In genomic region chr15:68623301-68623892, GRCh38 we compare ENCODE assay signal across 18 cellular contexts. TPM values are rescaled to one million over a fixed set of nuclear protein-coding genes. Genes with fewer than 3 reads are reported as not detected.
A peak's percentile ranks its signal among the peaks of the same experiment; 100 is the strongest.
DNase-seq lines count a peak whose midpoint lies in the region; ATAC-seq, FAIRE-seq and TF ChIP-seq lines count a peak whose summit lies in the region.
"Had no signal": no experiment of that assay in that cellular context is flagged by ENCODE, and none has a peak within 500 bp of the region (broad histone marks: within the 10 kb centered on the region; RNA-seq: fewer than 3 reads in every experiment).

No MANE protein-coding gene starts in this region.

- no peaks in the 10 kb centered on the region for H3K4me1 ChIP-seq in GM12878 (ENCODE audit: control insufficient read depth, insufficient read depth, low read length)
- H3K4me1 ChIP-seq in left ventricle myocardium inferior: peaks cover 53% of the 10 kb centered on the region
- H3K4me1 ChIP-seq in Peyer's patch: no peaks in the 10 kb centered on the region
- H3K4me1 ChIP-seq: SJCRH30 had no signal

- TF ChIP-seq POLR2A in GM12878 (IDR thresholded peaks at IDR 0.05; ENCODE audit: low read depth, low read length) (no peak), Peyer's patch (IDR thresholded peaks at IDR 0.05) (no peak)

- WGBS in GM12878 (ENCODE audit: insufficient coverage, insufficient replicate concordance, low lambda C conversion rate, missing lambda C conversion rate): 21% methylated on average over 13 of the region's 13 CpGs

- DNase-seq in HEK293T (ENCODE audit: extremely low spot score) (no peak), GM12878 (ENCODE audit: low read depth, low spot score) (no peak), left ventricle myocardium inferior (peak; percentile 49), sciatic nerve (ENCODE audit: low spot score) (no peak), Peyer's patch (no peak), iPS-NIHi7 (ENCODE audit: extremely low spot score) (no peak)
- no peak for DNase-seq in activated CD4-positive, alpha-beta memory T cell treated with anti-CD3 and anti-CD28 coated beads, Interleukin-2, amount 10 ng/mL, durations not matched to agents 7 days and 5 days
- DNase-seq: amniotic stem cell; dermis blood vessel endothelial cell; DMS53; HFFc6; NCI-H1436; SJCRH30; stimulated activated CD4-positive, alpha-beta T cell treated with anti-CD3 and anti-CD28 coated beads, Interleukin-15, amount 100 ng/mL, for 24 hours; T-helper 9 cell; testis had no signal

- H3K36me3 ChIP-seq in GM12878 (ENCODE audit: control insufficient read depth in 2 of 2, insufficient read depth in 2 of 2, low read length in 1 of 2) (no peaks in the 10 kb centered on the region), left ventricle myocardium inferior (no peaks in the 10 kb centered on the region), Peyer's patch (no peaks in the 10 kb centered on the region)
- H3K36me3 ChIP-seq: ovary, SJCRH30 had no signal

- no peak overlapping the region for H3K27ac ChIP-seq in GM12878 (ENCODE audit: control insufficient read depth, insufficient read depth)
- H3K27ac ChIP-seq in left ventricle myocardium inferior (replicated peaks): peak overlapping the region; percentile 88
- no peak overlapping the region for H3K27ac ChIP-seq in Peyer's patch
- H3K27ac ChIP-seq: ovary, SJCRH30, testis had no signal

- H3K36me3 Mint-ChIP-seq in activated CD4-positive, alpha-beta memory T cell treated with anti-CD3 and anti-CD28 coated beads, Interleukin-2, amount 10 ng/mL, durations not matched to agents 7 days and 5 days (ENCODE audit: low read depth): no peaks in the 10 kb centered on the region

- no peak overlapping the region for H3K4me3 Mint-ChIP-seq in activated CD4-positive, alpha-beta memory T cell treated with anti-CD3 and anti-CD28 coated beads, Interleukin-2, amount 10 ng/mL, durations not matched to agents 7 days and 5 days
- H3K4me3 Mint-ChIP-seq: HFFc6 had no signal

- no TSS peak for BruUV-seq in GM12878 (replicated peaks; lab: Mats Ljungman, UMichigan)

- H3K27me3 ChIP-seq in GM12878 (replicated peaks in 1 of 2; ENCODE audit: control insufficient read depth in 2 of 2, insufficient read depth in 2 of 2, low read length in 1 of 2) (peaks cover 0 to 3% of the 10 kb centered on the region in 2 experiments), left ventricle myocardium inferior (ENCODE audit: low read depth) (no peaks in the 10 kb centered on the region), Peyer's patch (no peaks in the 10 kb centered on the region)
- H3K27me3 ChIP-seq: ovary, testis had no signal

- H2AFZ ChIP-seq in GM12878 (ENCODE audit: control insufficient read depth, low read depth, low read length): no peak overlapping the region

- SMC1A ChIA-PET in GM12878 (lab: Charles Lee; ENCODE audit: uncharacterized antibody, unreplicated experiment): no interaction called here

- intact Hi-C loops in GM12878 (cut with micrococcal nuclease; ENCODE audit: unreplicated experiment) (no loop called here), left ventricle myocardium inferior (cut with micrococcal nuclease) (no loop called here), sciatic nerve (cut with DNase I) (no loop called here)

- TF ChIP-seq EP300 in GM12878 (IDR thresholded peaks at IDR 0.05; ENCODE audit: borderline replicate concordance in 1 of 2, control insufficient read depth in 1 of 2, low read depth in 2 of 2, low read length in 2 of 2): no peak

- H3K79me2 ChIP-seq in GM12878 (ENCODE audit: control insufficient read depth, insufficient read depth, low read length): no peaks in the 10 kb centered on the region

- no peaks in the 10 kb centered on the region for H3K9me3 Mint-ChIP-seq in activated CD4-positive, alpha-beta memory T cell treated with anti-CD3 and anti-CD28 coated beads, Interleukin-2, amount 10 ng/mL, durations not matched to agents 7 days and 5 days
- H3K9me3 Mint-ChIP-seq: HFFc6 had no signal

- POLR2A ChIA-PET in HEK293T (lab: Yijun Ruan, JAX) (no interaction called here), GM12878 (lab: Charles Lee) (no interaction called here)
- POLR2A ChIA-PET in activated CD4-positive, alpha-beta memory T cell treated with anti-CD3 and anti-CD28 coated beads, Interleukin-2, amount 10 ng/mL, durations not matched to agents 7 days and 5 days (lab: Charles Lee): no interaction called here

- ATAC-seq in GM12878 (peak; percentile 66), sciatic nerve (peak; percentile 58), HG03025 (IDR thresholded peaks at IDR 0.05; ENCODE audit: low FRiP score, unreplicated experiment) (no peak)

- in situ Hi-C loops in GM12878 (cut with MboI): no loop called here

- H4K20me1 ChIP-seq in GM12878 (ENCODE audit: control insufficient read depth, insufficient read depth): no peaks in the 10 kb centered on the region

- H3K4me3 ChIP-seq in GM12878 (no peak overlapping the region), left ventricle myocardium inferior (no peak overlapping the region), Peyer's patch (no peak overlapping the region)
- H3K4me3 ChIP-seq: ovary, SJCRH30, testis had no signal

- TF ChIP-seq RAD21 in GM12878 (IDR thresholded peaks at IDR 0.05; ENCODE audit: insufficient read depth, low read depth, low read length): no peak

- H3K27me3 Mint-ChIP-seq in activated CD4-positive, alpha-beta memory T cell treated with anti-CD3 and anti-CD28 coated beads, Interleukin-2, amount 10 ng/mL, durations not matched to agents 7 days and 5 days: peaks cover 9% of the 10 kb centered on the region

- H3K9me3 ChIP-seq in GM12878 (replicated peaks; ENCODE audit: control insufficient read depth, insufficient read depth, low read length) (no peaks in the 10 kb centered on the region), left ventricle myocardium inferior (replicated peaks) (no peaks in the 10 kb centered on the region), Peyer's patch (no peaks in the 10 kb centered on the region)
- H3K9me3 ChIP-seq: ovary, SJCRH30, testis had no signal

- H3K9ac ChIP-seq in GM12878 (ENCODE audit: control insufficient read depth, insufficient read depth, low read length): no peak overlapping the region

- H3K4me1 Mint-ChIP-seq in activated CD4-positive, alpha-beta memory T cell treated with anti-CD3 and anti-CD28 coated beads, Interleukin-2, amount 10 ng/mL, durations not matched to agents 7 days and 5 days: no peaks in the 10 kb centered on the region

- no peak overlapping the region for H3K27ac Mint-ChIP-seq in activated CD4-positive, alpha-beta memory T cell treated with anti-CD3 and anti-CD28 coated beads, Interleukin-2, amount 10 ng/mL, durations not matched to agents 7 days and 5 days
- H3K27ac Mint-ChIP-seq: HFFc6 had no signal

- no peak for TF ChIP-seq CTCF in GM12878 (IDR thresholded peaks at IDR 0.05 in 2 of 3, conservative IDR thresholded peaks at IDR 0.05 in 1 of 3; ENCODE audit: control insufficient read depth in 2 of 3, extremely low read depth in 1 of 3, insufficient read depth in 1 of 3, low read depth in 3 of 3, low read length in 3 of 3)
- no peak for TF ChIP-seq CTCF in left ventricle myocardium inferior (IDR thresholded peaks at IDR 0.05; ENCODE audit: borderline replicate concordance)
- TF ChIP-seq CTCF in Peyer's patch (IDR thresholded peaks at IDR 0.05): no peak

- RAD21 ChIA-PET in GM12878 (lab: Charles Lee; ENCODE audit: unreplicated experiment): no interaction called here

- FAIRE-seq in GM12878 (lab: Jason Lieb, UNC): no peak

- CTCF ChIA-PET in HEK293T (lab: Yijun Ruan, JAX): interaction anchor here (1.2 kb wide), 1 partner anchor 253 kb away, joined by 3 read pairs; no protein-coding TSS in a partner anchor
- CTCF ChIA-PET in GM12878 (lab: Yijun Ruan, JAX): no interaction called here
- CTCF ChIA-PET in activated CD4-positive, alpha-beta memory T cell treated with anti-CD3 and anti-CD28 coated beads, Interleukin-2, amount 10 ng/mL, durations not matched to agents 7 days and 5 days (lab: Charles Lee): no interaction called here

- H3K4me2 ChIP-seq in GM12878 (ENCODE audit: control insufficient read depth, insufficient read depth): no peak overlapping the region

TF ChIP-seq in GM12878, 131 proteins besides CTCF, POLR2A, EP300 and RAD21:
- TF ChIP-seq MLLT1 (IDR thresholded peaks at IDR 0.05) (0 out of 2 replicates have a peak, but pooled peaks have one; percentile 26), POLR2AphosphoS2 (IDR thresholded peaks at IDR 0.05; ENCODE audit: low read depth, low read length) (no peak)

RNA-seq across cellular contexts. Expression of gene CORO2B, which starts 44.6 kb away (rescaled TPM):
- total RNA-seq in GM12878 (2013; cell fraction: nucleolus; rRNA removed): 0.56 TPM in 2 replicates
- total RNA-seq in GM12878 (2014; rRNA removed) (0.11 and 0.16 TPM in 2 replicates), GM12878 (2014; rRNA removed; fragmentation: Illumina TruSeq; extraction: Trizol) (0.05 and 0.09 TPM in 2 replicates), GM12878 (2021) (0.05 and 0.27 TPM in 2 replicates), left ventricle myocardium inferior (5.0 TPM), sciatic nerve (10.2 TPM), Peyer's patch (1 to 10 TPM in 3 of 4 donors, under 1 TPM in 1; 0.70 to 9.1 (median 1.7) TPM)
- polyA plus RNA-seq in GM12878 (2011; ENCODE audit: low read depth): not detected
- polyA plus RNA-seq in GM12878 (2011; rRNA removed) (0.39 and 0.73 TPM in 2 replicates), GM12878 (2014; fragmentation: Illumina TruSeq; extraction: Trizol) (0.22 and 0.33 TPM in 2 replicates), GM12878 (2014; fragmentation: Nextera tagmentation; extraction: Ambion mirVana) (not detected), GM12878 (2014; rRNA removed) (0.14 and 0.38 TPM in 2 replicates), GM12878 (2016; fragmentation: Nextera tagmentation; extraction: Ambion mirVana) (not detected)
- polyA plus RNA-seq in GM12878 (2011; cell fraction: cytosol; rRNA removed): 0.64 and 0.95 TPM in 2 replicates
- polyA plus RNA-seq in GM12878 (2011; cell fraction: nucleus; rRNA removed): 1.0 and 1.3 TPM in 2 replicates
- polyA plus RNA-seq in GM12878 (2012): not detected in 2 replicates
- polyA minus RNA-seq in GM12878 (2011; rRNA and poly(A)+ RNA removed): 0.29 and 0.67 TPM in 2 replicates
- 0.27 and 0.62 TPM in 2 replicates for polyA minus RNA-seq in GM12878 (2011; cell fraction: cytosol; rRNA and poly(A)+ RNA removed)
- 0.19 and 0.48 TPM in 2 replicates for polyA minus RNA-seq in GM12878 (2011; cell fraction: nucleus; rRNA and poly(A)+ RNA removed)
- total RNA-seq in activated CD4-positive, alpha-beta memory T cell treated with anti-CD3 and anti-CD28 coated beads, Interleukin-2, amount 10 ng/mL, durations not matched to agents 7 days and 5 days: not detected
- total RNA-seq: SJCRH30 had no signal
